22 cellular contexts compared by ENCODE assay signal in genomic region chr5:94811341-94811740, GRCh38.
"Had no signal": no experiment of that assay in that cellular context is flagged by ENCODE, and none has a peak within 500 bp of the region (broad histone marks: within the 10 kb centered on the region; RNA-seq: fewer than 3 reads in every experiment).

No MANE protein-coding gene starts in this region.

- ATAC-seq: HepG2 had no signal

- H3K27ac ChIP-seq: SJSA1, SK-N-MC had no signal

- H3K27me3 ChIP-seq: SJSA1 had no signal

- DNase-seq: IMR-90, Karpas-422, KG1, MG63, NCI-H1092, NCI-H1105 treated with DMSO at 0.1 percent for 48 hours, NCI-H1417 treated with DMSO at 0.1 percent for 48 hours, NCI-H146, NCI-H187 treated with DMSO at 0.1 percent for 48 hours, NCI-H2029 treated with DMSO at 0.1 percent for 48 hours, NCI-H2171, NCI-H226, NCI-H446, NCI-H510A, NCI-H524 treated with DMSO at 0.1 percent for 48 hours, NCI-H774, Right ventricle myocardium superior, RPMI8226, SIG-M5 had no signal

- H3K4me1 ChIP-seq: SJSA1 had no signal
